Comparison of ENCODE assay signal across 23 cellular contexts in the genomic region with DNA sequence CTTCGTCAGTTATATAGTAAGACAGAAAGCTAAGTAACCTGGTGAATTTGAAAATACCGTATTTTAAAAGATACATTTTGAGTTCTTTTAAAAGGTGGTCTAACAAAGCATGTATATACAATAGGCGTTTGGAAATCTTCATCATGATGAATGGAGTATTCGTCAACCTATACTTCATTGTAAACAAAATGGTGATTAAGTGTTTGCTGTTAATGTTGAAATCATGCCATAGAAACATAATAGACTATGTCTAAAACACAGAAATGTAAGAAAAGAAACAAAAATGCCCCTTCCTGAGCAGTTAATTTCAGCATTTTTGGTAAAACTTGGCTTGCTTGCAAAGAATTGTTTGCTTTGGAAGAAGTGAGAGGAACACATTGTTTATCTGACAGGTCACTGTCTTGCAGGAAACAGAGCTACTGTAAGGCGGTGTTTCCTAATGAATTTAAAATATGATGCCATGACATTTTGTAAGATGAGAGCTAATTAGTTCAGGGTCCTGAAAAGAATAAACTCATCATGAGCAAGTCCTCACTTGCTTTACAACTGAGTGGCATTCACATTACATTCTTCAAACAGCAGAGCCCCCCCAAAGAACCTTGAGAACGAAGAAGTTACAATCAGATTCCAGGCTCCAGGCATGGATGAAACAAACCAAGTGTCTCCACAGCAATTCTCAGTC.
A peak's percentile ranks its signal among the peaks of the same experiment; 100 is the strongest.
DNase-seq lines count a peak whose midpoint lies in the region; ATAC-seq, FAIRE-seq and TF ChIP-seq lines count a peak whose summit lies in the region.
"Had no signal": no experiment of that assay in that cellular context is flagged by ENCODE, and none has a peak within 500 bp of the region (broad histone marks: within the 10 kb centered on the region; RNA-seq: fewer than 3 reads in every experiment).

No MANE protein-coding gene starts in this region.

- H3K4me1 ChIP-seq in left ventricle myocardium inferior (peaks cover 63% of the 10 kb centered on the region), kidney (ENCODE audit: control insufficient read depth in 1 of 2, insufficient read depth in 1 of 2, low read depth in 1 of 2, low read length in 2 of 2) (peaks cover 0 to 6% of the 10 kb centered on the region in 2 donors)
- H3K4me1 ChIP-seq: pancreas, sigmoid colon had no signal

- TF ChIP-seq CTCF in left ventricle myocardium inferior (IDR thresholded peaks at IDR 0.05; ENCODE audit: borderline replicate concordance) (no peak), epithelial cell of esophagus (IDR thresholded peaks at IDR 0.05; ENCODE audit: insufficient read depth, low read depth, low read length, missing control alignments) (no peak), kidney (IDR thresholded peaks at IDR 0.05; ENCODE audit: borderline replicate concordance, extremely low read depth, insufficient read depth) (no peak)

- peak overlapping the region; percentile 81 for H3K27ac ChIP-seq in left ventricle myocardium inferior (replicated peaks)
- H3K27ac ChIP-seq in skin epidermis = peak overlapping the region in 14 of 21 experiments; percentile 17 to 56 (median 42)
- no peak overlapping the region for H3K27ac ChIP-seq in kidney (ENCODE audit: low read depth in 2 of 2, low read length in 2 of 2)
- H3K27ac ChIP-seq: KMS-11, pancreas, sigmoid colon had no signal

- no peak for DNase-seq in left ventricle myocardium inferior
- DNase-seq in cardiac septum (ENCODE audit: low spot score) = no peak
- peak; percentile 43 for DNase-seq in NOMO-1 treated with DMSO at 0.1 percent for 48 hours (lab: John Stamatoyannopoulos, UW; ENCODE audit: unreplicated experiment)
- peak; percentile 65 for DNase-seq in epithelial cell of esophagus (ENCODE audit: low read depth)
- no peak for DNase-seq in kidney
- no peak for DNase-seq in HuH-7.5 (ENCODE audit: low spot score)
- DNase-seq: activated CD4-positive, alpha-beta T cell treated with anti-CD3 and anti-CD28 coated beads for 4 hours; CD4-positive, CD25-positive, alpha-beta regulatory T cell; DMS153; effector memory CD8-positive, alpha-beta T cell; head of caudate nucleus; naive thymus-derived CD4-positive, alpha-beta T cell; NCI-H1092 treated with DMSO at 0.1 percent for 48 hours; NCI-H2081; pancreas; SHP77; sigmoid colon; T-cell had no signal

- FAIRE-seq in kidney (lab: Jason Lieb, UNC) = no peak
- FAIRE-seq: astrocyte, GM12878, pancreas had no signal

- H3K9ac ChIP-seq in kidney (ENCODE audit: low read length in 2 of 2) = no peak overlapping the region
- H3K9ac ChIP-seq: KMS-11 had no signal

- no peak for ATAC-seq in HG02610 (IDR thresholded peaks at IDR 0.05; ENCODE audit: unreplicated experiment)
- ATAC-seq: effector memory CD8-positive, alpha-beta T cell; GM12878; naive thymus-derived CD4-positive, alpha-beta T cell; T-cell had no signal

- intact Hi-C loops in left ventricle myocardium inferior (cut with micrococcal nuclease) (no loop called here), cardiac septum (cut with DNase I) (no loop called here), kidney (cut with DNase I) (no loop called here)

- H3K4me3 ChIP-seq in left ventricle myocardium inferior (no peak overlapping the region), epithelial cell of esophagus (ENCODE audit: low read length) (no peak overlapping the region), skin epidermis (no peak overlapping the region), kidney (ENCODE audit: low read length in 2 of 2) (no peak overlapping the region)
- H3K4me3 ChIP-seq: GM12878, pancreas, sigmoid colon had no signal

- H3K36me3 ChIP-seq in left ventricle myocardium inferior = no peaks in the 10 kb centered on the region
- no peaks in the 10 kb centered on the region for H3K36me3 ChIP-seq in kidney (ENCODE audit: control insufficient read depth in 1 of 2, insufficient read depth in 2 of 2, low read length in 2 of 2)
- H3K36me3 ChIP-seq: pancreas, sigmoid colon had no signal

- H3K27me3 ChIP-seq in left ventricle myocardium inferior (ENCODE audit: low read depth) = no peaks in the 10 kb centered on the region
- H3K27me3 ChIP-seq: pancreas, sigmoid colon had no signal

- no peaks in the 10 kb centered on the region for H3K9me3 ChIP-seq in left ventricle myocardium inferior (replicated peaks)
- no peaks in the 10 kb centered on the region for H3K9me3 ChIP-seq in kidney (ENCODE audit: control insufficient read depth in 1 of 2, low read length in 2 of 2)
- H3K9me3 ChIP-seq: pancreas, sigmoid colon had no signal

Comparison
In these comparisons a context has a peak if more than half of its experiments do, and no peak if none do; other contexts are left out.
1. DNase-seq: peak in NOMO-1 treated with DMSO at 0.1 percent for 48 hours (single experiment) and epithelial cell of esophagus (single experiment); none in left ventricle myocardium inferior (single experiment), cardiac septum (single experiment), kidney (single experiment) and HuH-7.5 (single experiment).
2. H3K27ac ChIP-seq: peak in left ventricle myocardium inferior (single experiment) and skin epidermis (14 of 21); none in kidney (0 of 2).